ENCODE assay signal across 2 cellular contexts in the genomic region with DNA sequence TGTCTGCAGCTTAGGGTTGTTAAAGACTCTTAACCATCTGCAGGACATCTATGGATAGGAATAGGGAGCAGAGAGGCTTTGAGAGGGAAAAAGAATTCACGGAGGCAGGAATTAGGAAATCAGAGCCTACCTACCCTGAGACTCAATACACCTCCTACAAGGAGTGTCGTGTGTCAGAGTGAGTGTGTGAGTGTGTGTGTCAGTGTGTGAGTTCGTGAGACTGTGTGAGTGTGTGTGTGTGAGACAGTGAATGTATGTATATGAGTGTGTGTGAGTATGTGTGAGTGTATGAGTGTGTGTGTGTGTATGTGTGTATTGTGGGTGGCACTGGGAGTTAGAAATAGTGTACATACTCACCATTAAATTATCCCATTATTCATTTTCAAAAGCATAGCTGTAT.
A peak's percentile ranks its signal among the peaks of the same experiment; 100 is the strongest.
TF ChIP-seq lines count a peak whose summit lies in the region.

No MANE protein-coding gene starts in this region.

TF ChIP-seq in HepG2, 621 proteins besides CTCF, POLR2A, EP300 and RAD21:
- no peak for TF ChIP-seq ZNF841 (CRISPR knock-in tag; IDR thresholded peaks at IDR 0.05; ENCODE audit: borderline replicate concordance)
- no peak for TF ChIP-seq KAT2B (IDR thresholded peaks at IDR 0.05; ENCODE audit: borderline replicate concordance, low read depth, low read length)
- TF ChIP-seq MTF2 (CRISPR knock-in tag; IDR thresholded peaks at IDR 0.05; ENCODE audit: borderline replicate concordance) = no peak

TF ChIP-seq in GM12878, 131 proteins besides CTCF, POLR2A, EP300 and RAD21:
- TF ChIP-seq TCF3 (IDR thresholded peaks at IDR 0.05; ENCODE audit: borderline replicate concordance, insufficient read depth, low read depth, low read length) (no peak), EZH2 (IDR thresholded peaks at IDR 0.05; ENCODE audit: borderline replicate concordance, control insufficient read depth, low read depth, low read length) (no peak), RBBP5 (conservative IDR thresholded peaks at IDR 0.05) (no peak), ZNF274 (IDR thresholded peaks at IDR 0.05; ENCODE audit: insufficient read depth, insufficient read length) (no peak)
- TF ChIP-seq, protein P1, sequence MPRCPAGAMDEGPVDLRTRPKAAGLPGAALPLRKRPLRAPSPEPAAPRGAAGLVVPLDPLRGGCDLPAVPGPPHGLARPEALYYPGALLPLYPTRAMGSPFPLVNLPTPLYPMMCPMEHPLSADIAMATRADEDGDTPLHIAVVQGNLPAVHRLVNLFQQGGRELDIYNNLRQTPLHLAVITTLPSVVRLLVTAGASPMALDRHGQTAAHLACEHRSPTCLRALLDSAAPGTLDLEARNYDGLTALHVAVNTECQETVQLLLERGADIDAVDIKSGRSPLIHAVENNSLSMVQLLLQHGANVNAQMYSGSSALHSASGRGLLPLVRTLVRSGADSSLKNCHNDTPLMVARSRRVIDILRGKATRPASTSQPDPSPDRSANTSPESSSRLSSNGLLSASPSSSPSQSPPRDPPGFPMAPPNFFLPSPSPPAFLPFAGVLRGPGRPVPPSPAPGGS (IDR thresholded peaks at IDR 0.05; ENCODE audit: borderline replicate concordance, insufficient read depth, low read depth, low read length, poor library complexity, severe bottlenecking) = peak; percentile 81
